In genomic region chr12:64714551-64714968, GRCh38 we compare ENCODE assay signal across 8 cellular contexts.
DNase-seq lines count a peak whose midpoint lies in the region; ATAC-seq and TF ChIP-seq lines count a peak whose summit lies in the region.
"Had no signal": no experiment of that assay in that cellular context is flagged by ENCODE, and none has a peak within 500 bp of the region (broad histone marks: within the 10 kb centered on the region; RNA-seq: fewer than 3 reads in every experiment).

No MANE protein-coding gene starts in this region.

- H3F3A ChIP-seq in MM.1S (ENCODE audit: insufficient read depth, low read length) = no peaks in the 10 kb centered on the region

- peaks cover 25% of the 10 kb centered on the region for H3K36me3 Mint-ChIP-seq in memory B cell

- no peak for TF ChIP-seq CTCF in MM.1S (IDR thresholded peaks at IDR 0.05; ENCODE audit: low read length)

- H3K9me2 ChIP-seq in MM.1S (replicated peaks; ENCODE audit: insufficient read depth, low read length) = no peaks in the 10 kb centered on the region

- no peak for DNase-seq in memory B cell (ENCODE audit: low spot score in 2 of 2)
- no peak for DNase-seq in DMS53 treated with DMSO at 0.1 percent for 48 hours (lab: John Stamatoyannopoulos, UW; ENCODE audit: unreplicated experiment)
- no peak for DNase-seq in SW480 (ENCODE audit: low spot score)
- DNase-seq in MM.1S = no peak
- DNase-seq: NCI-H1105 had no signal

- H3K79me2 ChIP-seq in MM.1S (ENCODE audit: low read length) = no peaks in the 10 kb centered on the region

- ATAC-seq in GM18858 (IDR thresholded peaks at IDR 0.05; ENCODE audit: unreplicated experiment) (peak; percentile 79), GM21447 (IDR thresholded peaks at IDR 0.05; ENCODE audit: unreplicated experiment) (peak; percentile 72), HG03354 (IDR thresholded peaks at IDR 0.05; ENCODE audit: poor library complexity, severe bottlenecking, unreplicated experiment) (peak; percentile 80), memory B cell (ENCODE audit: low read depth) (peak; percentile 38)

- H3K4me1 Mint-ChIP-seq in memory B cell = peaks cover 2% of the 10 kb centered on the region

- 0 out of 2 replicates have a peak, but pooled peaks cover 2% of the 10 kb centered on the region for H3K36me3 ChIP-seq in MM.1S (replicated peaks; ENCODE audit: insufficient read depth, low read length)

- no peaks in the 10 kb centered on the region for H3K9me3 Mint-ChIP-seq in memory B cell

- H3K4me2 ChIP-seq in MM.1S (ENCODE audit: low read depth, low read length) = no peak overlapping the region

- H3K27me3 ChIP-seq in MM.1S (replicated peaks; ENCODE audit: insufficient read depth, low read length) = no peaks in the 10 kb centered on the region

- no peaks in the 10 kb centered on the region for H3K4me1 ChIP-seq in MM.1S (ENCODE audit: low read length)

- H3K4me3 ChIP-seq in MM.1S (ENCODE audit: low read length) = no peak overlapping the region

- H3K27ac ChIP-seq in MM.1S (ENCODE audit: low read length) = no peak overlapping the region

- peak overlapping the region; percentile 8 for H3K27ac Mint-ChIP-seq in memory B cell

- H3K9ac ChIP-seq in MM.1S (ENCODE audit: low read length) = no peak overlapping the region

- no peaks in the 10 kb centered on the region for H4K20me1 ChIP-seq in MM.1S (ENCODE audit: insufficient read depth, low read length)

- H2AFZ ChIP-seq in MM.1S (ENCODE audit: low read length) = no peak overlapping the region

- H3K9me3 ChIP-seq in MM.1S (replicated peaks; ENCODE audit: insufficient read depth, low read length) = no peaks in the 10 kb centered on the region

- no peak overlapping the region for H3K4me3 Mint-ChIP-seq in memory B cell

- H3K27me3 Mint-ChIP-seq in memory B cell = no peaks in the 10 kb centered on the region
